26 cellular contexts compared by ENCODE assay signal in genomic region chr6:133446789-133447188, GRCh38.
DNase-seq lines count a peak whose midpoint lies in the region; ATAC-seq, FAIRE-seq and TF ChIP-seq lines count a peak whose summit lies in the region.
"Had no signal": no experiment of that assay in that cellular context is flagged by ENCODE, and none has a peak within 500 bp of the region (broad histone marks: within the 10 kb centered on the region; RNA-seq: fewer than 3 reads in every experiment).

No MANE protein-coding gene starts in this region.

- H3K4me3 ChIP-seq in HepG2 (replicated peaks in 1 of 3; ENCODE audit: insufficient read depth in 1 of 3, low read depth in 2 of 3, low read length in 3 of 3): no peak overlapping the region
- H3K4me3 ChIP-seq in right lobe of liver: no peak overlapping the region
- H3K4me3 ChIP-seq in OCI-LY7 (ENCODE audit: low read depth, low read length, poor library complexity, severe bottlenecking): no peak overlapping the region
- H3K4me3 ChIP-seq: A549, BLaER1, GM12878 had no signal

- H3K36me3 ChIP-seq in HepG2 (replicated peaks in 1 of 2; ENCODE audit: control insufficient read depth in 1 of 2, insufficient read depth in 2 of 2, low read length in 2 of 2) (no peaks in the 10 kb centered on the region), right lobe of liver (no peaks in the 10 kb centered on the region), OCI-LY7 (ENCODE audit: insufficient read depth, low read length) (no peaks in the 10 kb centered on the region)
- H3K36me3 ChIP-seq: BE2C had no signal

- no peak overlapping the region for H3K27ac ChIP-seq in HepG2 (ENCODE audit: extremely low read length, insufficient read depth, low read length)
- peak overlapping the region in 1 of 3 donors; percentile 30 for H3K27ac ChIP-seq in right lobe of liver
- H3K27ac ChIP-seq in OCI-LY7 (ENCODE audit: low read depth, low read length, poor library complexity, severe bottlenecking): no peak overlapping the region
- H3K27ac ChIP-seq: A549, BLaER1 had no signal

- TF ChIP-seq CTCF in HepG2 (CRISPR knock-in tag; IDR thresholded peaks at IDR 0.05) (no peak), right lobe of liver (IDR thresholded peaks at IDR 0.05) (no peak), OCI-LY7 (conservative IDR thresholded peaks at IDR 0.05; ENCODE audit: low read length) (no peak)

- TF ChIP-seq EP300 in HepG2 (IDR thresholded peaks at IDR 0.05; ENCODE audit: low read depth in 2 of 2, low read length in 2 of 2): no peak
- no peak for TF ChIP-seq EP300 in HepG2 (CRISPR knock-in tag; IDR thresholded peaks at IDR 0.05; ENCODE audit: borderline replicate concordance)

- intact Hi-C loops in HepG2 (cut with micrococcal nuclease; ENCODE audit: unreplicated experiment) (no loop called here), right lobe of liver (cut with DNase I) (no loop called here), OCI-LY7 (cut with micrococcal nuclease; ENCODE audit: unreplicated experiment) (no loop called here)

- TF ChIP-seq POLR2A in HepG2 (IDR thresholded peaks at IDR 0.05; ENCODE audit: insufficient read depth in 1 of 2, low read depth in 2 of 2, low read length in 2 of 2) (no peak), right lobe of liver (IDR thresholded peaks at IDR 0.05) (no peak)

- no peak overlapping the region for H3K9ac ChIP-seq in HepG2 (ENCODE audit: insufficient read depth, low read depth, low read length)
- H3K9ac ChIP-seq: BLaER1 had no signal

- H3K9me3 ChIP-seq in HepG2 (ENCODE audit: low read length): no peaks in the 10 kb centered on the region
- peaks cover 0 to 4% (median 0%) of the 10 kb centered on the region in 4 donors for H3K9me3 ChIP-seq in right lobe of liver
- H3K9me3 ChIP-seq in OCI-LY7 (ENCODE audit: low read length): no peaks in the 10 kb centered on the region
- H3K9me3 ChIP-seq: A549, BE2C had no signal

- H2AFZ ChIP-seq in HepG2 (ENCODE audit: low read length) (no peak overlapping the region), OCI-LY7 (ENCODE audit: low read length) (no peak overlapping the region)

- H3K4me2 ChIP-seq in HepG2 (ENCODE audit: low read depth, low read length) (no peak overlapping the region), OCI-LY7 (ENCODE audit: low read length) (no peak overlapping the region)
- H3K4me2 ChIP-seq: A549, BLaER1 had no signal

- no peak for ATAC-seq in HepG2
- ATAC-seq in right lobe of liver: peak; percentile 50 to 84 (median 72)
- ATAC-seq: A549, GM12878 had no signal

- no peaks in the 10 kb centered on the region for H3K9me2 ChIP-seq in OCI-LY7 (ENCODE audit: insufficient read depth, low read length)

- peak; percentile 34 for DNase-seq in SK-MEL-5 (ENCODE audit: low read depth, low spot score)
- DNase-seq in HepG2 (ENCODE audit: low spot score): no peak
- DNase-seq in right lobe of liver: no peak
- no peak for DNase-seq in OCI-LY7 (ENCODE audit: low spot score)
- no peak for DNase-seq in medulla oblongata (ENCODE audit: extremely low spot score)
- no peak for DNase-seq in MV-4-11 (lab: John Stamatoyannopoulos, UW)
- DNase-seq: 8988T; ACHN; BE2C; C1 segment of cervical spinal cord; CD4-positive, alpha-beta memory T cell; CD4-positive, CD25-positive, alpha-beta regulatory T cell; CD8-positive, alpha-beta memory T cell; COR-L47; DMS 273 treated with DMSO at 0.1 percent for 48 hours; DMS153; DMS53; DMS79; DND-41; EL; GDM1 had no signal

- H3K4me1 ChIP-seq in HepG2 (ENCODE audit: insufficient read depth, low read length) (no peaks in the 10 kb centered on the region), right lobe of liver (peaks cover 0 to 24% (median 4%) of the 10 kb centered on the region in 4 donors), OCI-LY7 (ENCODE audit: insufficient read depth, low read length, poor library complexity, severe bottlenecking) (no peaks in the 10 kb centered on the region)
- H3K4me1 ChIP-seq: A549, BE2C, BLaER1 had no signal

- H3K79me2 ChIP-seq in HepG2 (ENCODE audit: insufficient read depth, low read length) (no peaks in the 10 kb centered on the region), OCI-LY7 (ENCODE audit: insufficient read depth, low read depth, low read length) (no peaks in the 10 kb centered on the region)

- TF ChIP-seq RAD21 in HepG2 (CRISPR knock-in tag; IDR thresholded peaks at IDR 0.05): no peak

- H3K27me3 ChIP-seq in HepG2 (ENCODE audit: control insufficient read depth in 1 of 2, insufficient read depth in 2 of 2, low read length in 2 of 2) (peaks cover 0 to 2% of the 10 kb centered on the region in 2 experiments; a peak in 1 of 5 replicates), right lobe of liver (no peaks in the 10 kb centered on the region)
- H3K27me3 ChIP-seq: BE2C, BLaER1 had no signal

- POLR2A ChIA-PET in HepG2 (lab: Yijun Ruan, JAX): no interaction called here
- POLR2A ChIA-PET in OCI-LY7 (lab: Charles Lee): no interaction called here

- BruUV-seq in HepG2 (replicated peaks; lab: Mats Ljungman, UMichigan) (no TSS peak), OCI-LY7 (replicated peaks; lab: Mats Ljungman, UMichigan) (no TSS peak)

- no peak for FAIRE-seq in HepG2 (lab: Jason Lieb, UNC)
- FAIRE-seq: A549, GM12878, GM12892, GM18507 had no signal

- CTCF ChIA-PET in HepG2 (lab: Yijun Ruan, JAX; ENCODE audit: low intra/inter-chr PET ratio, low total read pairs) (no interaction called here), OCI-LY7 (lab: Charles Lee; ENCODE audit: unreplicated experiment) (no interaction called here)

- no peaks in the 10 kb centered on the region for H4K20me1 ChIP-seq in HepG2 (ENCODE audit: insufficient read depth, low read length)
- no peaks in the 10 kb centered on the region for H4K20me1 ChIP-seq in OCI-LY7 (ENCODE audit: insufficient read depth, low read length)
- H4K20me1 ChIP-seq: BLaER1 had no signal

- in situ Hi-C loops in SK-MEL-5 (cut with HindIII; ENCODE audit: low pct_unique_long_range_greater_than_20kb, low sequenced_read_pairs) (no loop called here), HepG2 (cut with HindIII; ENCODE audit: extremely low pct_ligation_motif_present, low pct_unique_long_range_greater_than_20kb) (no loop called here)

TF ChIP-seq in HepG2, 621 proteins besides CTCF, POLR2A, EP300 and RAD21:
- TF ChIP-seq CEBPG (CRISPR knock-in tag; IDR thresholded peaks at IDR 0.05): peak; percentile 32; the same call in 1 of the 2 replicates
- no peak for TF ChIP-seq PAXIP1 (CRISPR knock-in tag; conservative IDR thresholded peaks at IDR 0.05)
- TF ChIP-seq, protein P1, sequence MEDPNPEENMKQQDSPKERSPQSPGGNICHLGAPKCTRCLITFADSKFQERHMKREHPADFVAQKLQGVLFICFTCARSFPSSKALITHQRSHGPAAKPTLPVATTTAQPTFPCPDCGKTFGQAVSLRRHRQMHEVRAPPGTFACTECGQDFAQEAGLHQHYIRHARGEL (CRISPR knock-in tag; IDR thresholded peaks at IDR 0.05): no peak
- TF ChIP-seq SOX13 (IDR thresholded peaks at IDR 0.05): no peak
- peak in 1 of 2 experiments; percentile 22; a peak in 1 of 4 replicates for TF ChIP-seq SOX13 (CRISPR knock-in tag; conservative IDR thresholded peaks at IDR 0.05 in 1 of 2, IDR thresholded peaks at IDR 0.05 in 1 of 2)
- no peak for TF ChIP-seq ZNF891 (CRISPR knock-in tag; IDR thresholded peaks at IDR 0.05)
- peak; percentile 55; the same call in 1 of the 2 replicates for TF ChIP-seq CEBPB (IDR thresholded peaks at IDR 0.05; ENCODE audit: borderline replicate concordance, low read depth, low read length)
- TF ChIP-seq ZNF513 (CRISPR knock-in tag; conservative IDR thresholded peaks at IDR 0.05): no peak
